8 cellular contexts compared by ENCODE assay signal in the genomic region with DNA sequence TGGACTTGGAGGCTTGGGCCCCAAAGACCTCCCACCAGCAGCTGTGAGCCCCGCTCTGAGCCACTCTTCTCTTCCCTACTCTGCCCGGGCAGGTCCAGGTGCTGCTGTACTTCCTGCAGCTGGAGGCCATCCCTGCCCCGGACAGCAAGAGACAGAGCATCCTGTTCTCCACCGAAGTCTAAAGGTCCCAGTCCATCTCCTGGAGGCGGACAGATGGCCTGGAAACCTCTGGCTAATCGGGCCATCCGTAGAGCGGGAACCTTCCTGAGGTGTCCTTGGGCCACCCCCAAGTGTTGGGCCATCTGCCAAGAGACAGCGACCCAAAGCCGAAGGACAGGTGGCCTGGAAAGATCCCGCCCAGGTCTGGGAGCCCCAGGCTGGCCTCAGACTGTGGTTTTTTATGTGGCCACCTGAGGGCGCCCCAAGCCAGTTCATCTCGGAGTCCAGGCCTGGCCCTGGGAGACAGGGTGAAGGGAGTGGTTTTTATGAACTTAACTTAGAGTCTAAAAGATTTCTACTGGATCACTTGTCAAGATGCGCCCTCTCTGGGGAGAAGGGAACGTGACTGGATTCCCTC.
A peak's percentile ranks its signal among the peaks of the same experiment; 100 is the strongest.
DNase-seq lines count a peak whose midpoint lies in the region; ATAC-seq and TF ChIP-seq lines count a peak whose summit lies in the region.

No MANE protein-coding gene starts in this region.

- H3K4me3 ChIP-seq in HFF-Myc (replicated peaks; ENCODE audit: low read depth, low read length) = no peak overlapping the region
- no peak overlapping the region for H3K4me3 ChIP-seq in retinal pigment epithelial cell (ENCODE audit: low read length)

- no peaks in the 10 kb centered on the region for H3K9me3 Mint-ChIP-seq in CD4-positive, alpha-beta T cell
- peaks cover 6% of the 10 kb centered on the region for H3K9me3 Mint-ChIP-seq in glutamatergic neuron (ENCODE audit: unreplicated experiment)

- H3K36me3 Mint-ChIP-seq in CD4-positive, alpha-beta T cell (ENCODE audit: low read depth) = peaks cover 17% of the 10 kb centered on the region
- no peaks in the 10 kb centered on the region for H3K36me3 Mint-ChIP-seq in glutamatergic neuron (ENCODE audit: unreplicated experiment)

- no peak for TF ChIP-seq CTCF in CD4-positive, alpha-beta T cell (IDR thresholded peaks at IDR 0.05)
- TF ChIP-seq CTCF in HFF-Myc (IDR thresholded peaks at IDR 0.05; ENCODE audit: low read depth, low read length, missing control alignments) = peak; percentile 65
- peak; percentile 28 for TF ChIP-seq CTCF in glutamatergic neuron (IDR thresholded peaks at IDR 0.05; ENCODE audit: partially characterized antibody, unreplicated experiment)
- TF ChIP-seq CTCF in retinal pigment epithelial cell (conservative IDR thresholded peaks at IDR 0.05; ENCODE audit: low read depth, low read length) = peak; percentile 52

- H3K27ac ChIP-seq in CD4-positive, alpha-beta T cell (ENCODE audit: low read depth, low read length) = no peak overlapping the region

- H3K27me3 ChIP-seq in CD4-positive, alpha-beta T cell (ENCODE audit: control insufficient read depth, insufficient read depth, low read length) = no peaks in the 10 kb centered on the region

- POLR2A ChIA-PET in CD4-positive, alpha-beta T cell (lab: Charles Lee) = no interaction called here

- CTCF ChIA-PET in CD4-positive, alpha-beta T cell (lab: Charles Lee) = interaction anchor here (0.6 kb wide), 1 partner anchor 412 kb away, joined by 3 read pairs; no protein-coding TSS in a partner anchor

- H3K4me1 Mint-ChIP-seq in CD4-positive, alpha-beta T cell (ENCODE audit: low read depth) = no peaks in the 10 kb centered on the region
- H3K4me1 Mint-ChIP-seq in glutamatergic neuron (ENCODE audit: low read depth, unreplicated experiment) = no peaks in the 10 kb centered on the region

- no peaks in the 10 kb centered on the region for H3K27me3 Mint-ChIP-seq in CD4-positive, alpha-beta T cell
- H3K27me3 Mint-ChIP-seq in glutamatergic neuron (ENCODE audit: unreplicated experiment) = peaks cover 6% of the 10 kb centered on the region

- no peaks in the 10 kb centered on the region for H3K9me3 ChIP-seq in CD4-positive, alpha-beta T cell (ENCODE audit: control insufficient read depth, low read length)

- DNase-seq in CD4-positive, alpha-beta T cell = peak in 9 of 10 experiments; percentile 19 to 55 (median 42)
- DNase-seq in HFF-Myc (ENCODE audit: extremely low read depth, low read depth) = peak; percentile 30
- DNase-seq in RPMI7951 (ENCODE audit: low read depth) = peak; percentile 62
- peak; percentile 55 for DNase-seq in activated naive CD4-positive, alpha-beta T cell treated with Interleukin-2 at 50 U/mL for 16 hours
- peak; percentile 73 for DNase-seq in glutamatergic neuron
- no peak for DNase-seq in retinal pigment epithelial cell (ENCODE audit: low read depth)
- no peak for DNase-seq in Ammon's horn (ENCODE audit: low spot score)

- no peak for ATAC-seq in CD4-positive, alpha-beta T cell (ENCODE audit: poor library complexity)
- no peak for ATAC-seq in GM18498 (IDR thresholded peaks at IDR 0.05; ENCODE audit: unreplicated experiment)

- H3K27ac Mint-ChIP-seq in CD4-positive, alpha-beta T cell = no peak overlapping the region
- peak overlapping the region; percentile 66 for H3K27ac Mint-ChIP-seq in glutamatergic neuron (ENCODE audit: unreplicated experiment)

- no peak overlapping the region for H3K4me3 Mint-ChIP-seq in CD4-positive, alpha-beta T cell
- no peak overlapping the region for H3K4me3 Mint-ChIP-seq in glutamatergic neuron (ENCODE audit: unreplicated experiment)

- intact Hi-C loops in CD4-positive, alpha-beta T cell (cut with DNase I, micrococcal nuclease) = loop anchor here in 1 of 2 experiments (10.0 kb wide), 1 partner anchor 219 kb away; no protein-coding TSS in a partner anchor

Comparison
In these comparisons a context has a peak if more than half of its experiments do, and no peak if none do; other contexts are left out.
1. DNase-seq: peak in CD4-positive, alpha-beta T cell (9 of 10), HFF-Myc (single experiment), RPMI7951 (single experiment), activated naive CD4-positive, alpha-beta T cell treated with Interleukin-2 at 50 U/mL for 16 hours (single experiment) and glutamatergic neuron (single experiment); none in retinal pigment epithelial cell (single experiment) and Ammon's horn (single experiment).